In genomic region chr14:68795602-68796417, GRCh38 we compare ENCODE assay signal across 1 cellular context.
TF ChIP-seq lines count a peak whose summit lies in the region.

No MANE protein-coding gene starts in this region.

TF ChIP-seq in WTC11, 78 proteins besides CTCF, POLR2A, EP300 and RAD21 (continued from another document):
- TF ChIP-seq E2F5 (CRISPR knock-in tag; IDR thresholded peaks at IDR 0.05): no peak
